Comparison of ENCODE assay signal across 9 cellular contexts in the genomic region with DNA sequence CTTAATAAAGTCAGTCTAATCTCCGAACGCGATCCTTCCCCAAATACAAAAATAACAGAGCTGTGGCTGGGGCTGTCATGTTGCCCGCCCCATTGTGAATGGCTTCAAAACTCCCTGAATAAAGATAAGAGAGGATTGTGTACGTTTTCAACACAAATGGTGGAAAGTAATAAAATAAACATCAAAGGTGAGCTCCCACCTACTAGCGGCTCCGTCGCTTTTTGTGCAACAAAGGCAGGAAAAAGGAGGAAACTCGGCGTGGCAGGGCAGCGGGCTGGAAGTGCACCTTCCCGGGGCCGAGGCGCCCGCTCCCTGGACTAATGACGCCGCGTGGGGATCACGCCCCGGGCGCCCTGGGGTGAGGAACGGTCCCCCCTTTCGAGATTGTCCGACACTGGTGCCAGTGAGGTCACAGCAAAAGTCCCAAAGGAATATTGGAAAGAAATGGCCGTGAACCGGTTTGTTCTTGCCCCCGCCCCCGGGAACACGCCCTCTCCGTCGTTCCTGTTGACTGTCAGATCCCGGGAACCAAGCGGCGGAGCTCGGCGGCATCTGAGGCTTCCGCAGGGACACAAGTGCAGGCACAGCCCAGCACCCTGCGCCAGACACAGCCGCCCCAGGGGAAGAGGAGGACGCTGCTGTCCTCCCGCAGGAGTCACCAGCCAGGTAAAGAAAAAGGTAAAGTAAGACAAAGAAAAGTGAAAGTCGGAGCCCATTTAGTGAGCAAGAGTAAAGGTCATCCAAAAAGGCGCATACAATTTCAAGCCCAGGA. TPM values are rescaled to one million over a fixed set of nuclear protein-coding genes. Genes with fewer than 3 reads are reported as not detected.
A peak's percentile ranks its signal among the peaks of the same experiment; 100 is the strongest.
DNase-seq lines count a peak whose midpoint lies in the region; ATAC-seq, FAIRE-seq and TF ChIP-seq lines count a peak whose summit lies in the region.
"Had no signal": no experiment of that assay in that cellular context is flagged by ENCODE, and none has a peak within 500 bp of the region (broad histone marks: within the 10 kb centered on the region; RNA-seq: fewer than 3 reads in every experiment).

No MANE protein-coding gene starts in this region.

- H3K4me1 ChIP-seq in body of pancreas (peaks cover 34% of the 10 kb centered on the region), liver (ENCODE audit: control insufficient read depth in 4 of 4, insufficient read depth in 4 of 4, low read length in 3 of 4) (peaks cover 15 to 33% (median 20%) of the 10 kb centered on the region in 4 donors), thyroid gland (peaks cover 4 to 24% of the 10 kb centered on the region in 2 donors)

- DNase-seq in activated T-cell treated with anti-CD3 and anti-CD28 coated beads, Interleukin-2, amount 50 U/mL, for 24 hours = no peak
- DNase-seq in activated T-cell treated with anti-CD3 and anti-CD28 coated beads for 4 hours (no peak), body of pancreas (peak; percentile 63 to 86 (median 76)), thyroid gland (peak; percentile 78 to 86), posterior vena cava (ENCODE audit: low spot score) (no peak), NCI-H2171 treated with DMSO at 0.1 percent for 48 hours (lab: John Stamatoyannopoulos, UW) (no peak), RCC 7860 (ENCODE audit: low spot score) (no peak)
- DNase-seq: DMS53 had no signal

- H3K4me1 Mint-ChIP-seq in activated T-cell treated with anti-CD3 and anti-CD28 coated beads, Interleukin-2, amount 50 U/mL, for 24 hours (ENCODE audit: low read depth) = peaks cover 23% of the 10 kb centered on the region

- WGBS in body of pancreas, 2 donors = 3% methylated on average over 26 to 43 of the region's 43 CpGs
- WGBS in liver = 3% methylated on average over 43 of the region's 43 CpGs
- WGBS in thyroid gland, 2 donors = 5 to 7% methylated on average over 33 to 43 of the region's 43 CpGs

- no peaks in the 10 kb centered on the region for H3K36me3 Mint-ChIP-seq in activated T-cell treated with anti-CD3 and anti-CD28 coated beads, Interleukin-2, amount 50 U/mL, for 24 hours (ENCODE audit: low read depth)

- no peak overlapping the region for H3K27ac Mint-ChIP-seq in activated T-cell treated with anti-CD3 and anti-CD28 coated beads, Interleukin-2, amount 50 U/mL, for 24 hours

- H3K4me3 Mint-ChIP-seq in activated T-cell treated with anti-CD3 and anti-CD28 coated beads, Interleukin-2, amount 50 U/mL, for 24 hours = peak overlapping the region; percentile 65

- intact Hi-C loops in body of pancreas (cut with DNase I) (no loop called here), thyroid gland (cut with DNase I) (no loop called here), posterior vena cava (cut with DNase I) (no loop called here)

- H3K36me3 ChIP-seq in body of pancreas (replicated peaks in 1 of 2; ENCODE audit: insufficient read depth in 1 of 2, low read depth in 2 of 2) = no peaks in the 10 kb centered on the region
- H3K36me3 ChIP-seq in liver (ENCODE audit: control insufficient read depth in 4 of 4, insufficient read depth in 3 of 4, low read depth in 1 of 4, low read length in 3 of 4) = no peaks in the 10 kb centered on the region
- no peaks in the 10 kb centered on the region for H3K36me3 ChIP-seq in thyroid gland

- H3K9ac ChIP-seq in liver (ENCODE audit: low read depth in 1 of 2, low read length in 2 of 2) = peak overlapping the region; percentile 11 to 67

- no peak for FAIRE-seq in RCC 7860 (lab: Jason Lieb, UNC)

- peak overlapping the region in 1 of 2 donors; percentile 11 for H3K4me3 ChIP-seq in body of pancreas
- peak overlapping the region; percentile 54 to 78 (median 78) for H3K4me3 ChIP-seq in liver (ENCODE audit: low read depth in 1 of 3, low read length in 3 of 3)
- peak overlapping the region; percentile 17 to 36 (median 24) for H3K4me3 ChIP-seq in thyroid gland (replicated peaks in 1 of 3)

- TF ChIP-seq CTCF in body of pancreas (IDR thresholded peaks at IDR 0.05) (no peak), liver (IDR thresholded peaks at IDR 0.05; ENCODE audit: low read depth, low read length, missing input control) (no peak), thyroid gland (IDR thresholded peaks at IDR 0.05) (no peak)

- H3K9me3 ChIP-seq in body of pancreas (no peaks in the 10 kb centered on the region), liver (ENCODE audit: control insufficient read depth in 4 of 4, low read length in 3 of 4) (peaks cover 0 to 3% (median 0%) of the 10 kb centered on the region in 4 donors), thyroid gland (no peaks in the 10 kb centered on the region)

- H3K27me3 Mint-ChIP-seq in activated T-cell treated with anti-CD3 and anti-CD28 coated beads, Interleukin-2, amount 50 U/mL, for 24 hours = peaks cover 85% of the 10 kb centered on the region

- H3K27ac ChIP-seq in body of pancreas (peak overlapping the region; percentile 56 to 87 (median 83)), liver (ENCODE audit: low read depth in 1 of 2, low read length in 2 of 2) (peak overlapping the region; percentile 81 to 88), thyroid gland (peak overlapping the region; percentile 68 to 85 (median 80))

- peak; percentile 35 for ATAC-seq in body of pancreas

- TF ChIP-seq POLR2A in body of pancreas (IDR thresholded peaks at IDR 0.05) (peak in 2 of 3 donors; percentile 46 to 50), thyroid gland (IDR thresholded peaks at IDR 0.05) (peak in 1 of 2 donors; percentile 59)

- peak in 1 of 2 donors; percentile 5 for TF ChIP-seq RAD21 in liver (IDR thresholded peaks at IDR 0.05)

- H3K27me3 ChIP-seq in body of pancreas (peaks cover 0 to 4% of the 10 kb centered on the region in 2 donors), liver (ENCODE audit: control insufficient read depth in 4 of 4, insufficient read depth in 4 of 4, low read length in 3 of 4) (peaks cover 0 to 3% (median 1%) of the 10 kb centered on the region in 4 donors), thyroid gland (no peaks in the 10 kb centered on the region)

- H3K9me3 Mint-ChIP-seq in activated T-cell treated with anti-CD3 and anti-CD28 coated beads, Interleukin-2, amount 50 U/mL, for 24 hours = peaks cover 3% of the 10 kb centered on the region

TF ChIP-seq in liver, 16 proteins besides CTCF, POLR2A, EP300 and RAD21:
- TF ChIP-seq GABPA (IDR thresholded peaks at IDR 0.05 in 1 of 2, conservative IDR thresholded peaks at IDR 0.05 in 1 of 2) = peak in 1 of 2 donors; percentile 11
- TF ChIP-seq, protein P1, sequence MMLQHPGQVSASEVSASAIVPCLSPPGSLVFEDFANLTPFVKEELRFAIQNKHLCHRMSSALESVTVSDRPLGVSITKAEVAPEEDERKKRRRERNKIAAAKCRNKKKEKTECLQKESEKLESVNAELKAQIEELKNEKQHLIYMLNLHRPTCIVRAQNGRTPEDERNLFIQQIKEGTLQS (IDR thresholded peaks at IDR 0.05) = no peak
- TF ChIP-seq TAF1 (conservative IDR thresholded peaks at IDR 0.05) = peak; percentile 13
- no peak for TF ChIP-seq JUND (IDR thresholded peaks at IDR 0.05)
- TF ChIP-seq HNF4A (conservative IDR thresholded peaks at IDR 0.05) = peak in 1 of 2 donors; percentile 17
- peak; percentile 29 for TF ChIP-seq YY1 (IDR thresholded peaks at IDR 0.05)
- peak in 1 of 2 donors; percentile 8 for TF ChIP-seq RXRA (IDR thresholded peaks at IDR 0.05)
- TF ChIP-seq SP1 (IDR thresholded peaks at IDR 0.05) = no peak
TF ChIP-seq in liver: peak in this region for 5.

RNA-seq across cellular contexts. Expression of a gene that starts 1.1 kb away (rescaled TPM):
- total RNA-seq in body of pancreas = 10 to 100 TPM in 1 of 2 donors, 1 to 10 TPM in 1; 4.9 to 17.4 TPM
- 1 to 10 TPM in 1 of 2 donors, not detected in 1; 1.1 TPM for total RNA-seq in liver
- under 1 TPM in 1 of 2 donors, not detected in 1; 0.28 TPM for polyA plus RNA-seq in liver
- total RNA-seq in thyroid gland = 1 to 10 TPM in 2 of 4 donors, under 1 TPM in 2; 0.45 to 5.5 (median 1.7) TPM
- not detected for total RNA-seq in posterior vena cava

Comparison
In these comparisons a context has a peak if more than half of its experiments do, and no peak if none do; other contexts are left out.
1. DNase-seq: peak in body of pancreas (4 of 4) and thyroid gland (2 of 2); none in activated T-cell treated with anti-CD3 and anti-CD28 coated beads, Interleukin-2, amount 50 U/mL, for 24 hours (single experiment), activated T-cell treated with anti-CD3 and anti-CD28 coated beads for 4 hours (single experiment), posterior vena cava (single experiment), NCI-H2171 treated with DMSO at 0.1 percent for 48 hours (single experiment) and RCC 7860 (single experiment).
2. Peak in every context shown above with its lines, with median percentiles within 50 percentile points of each other: H3K27ac ChIP-seq.